8 cellular contexts compared by ENCODE assay signal in genomic region chr7:135509839-135510602, GRCh38. TPM values are rescaled to one million over a fixed set of nuclear protein-coding genes. Genes with fewer than 3 reads are reported as not detected.
A peak's percentile ranks its signal among the peaks of the same experiment; 100 is the strongest.
DNase-seq lines count a peak whose midpoint lies in the region; ATAC-seq and TF ChIP-seq lines count a peak whose summit lies in the region.

CNOT4 (minus strand) TSS chr7:135510102; CDS start chr7:135438331, 71,771 bp downstream.

- in situ Hi-C loops in astrocyte of the cerebellum (cut with HindIII; ENCODE audit: low sequenced_read_pairs) = loop anchor here (5.0 kb wide), 1 partner anchor 93 kb away; no protein-coding TSS in a partner anchor

- ATAC-seq in GM18519 (IDR thresholded peaks at IDR 0.05; ENCODE audit: low FRiP score, unreplicated experiment) = peak; percentile 86
- peak; percentile 97 for ATAC-seq in HG03039 (IDR thresholded peaks at IDR 0.05; ENCODE audit: unreplicated experiment)
- peak; percentile 99 for ATAC-seq in aorta (ENCODE audit: low FRiP score)

- peak within 1 kb of the TSS; percentile 96 for H3K27ac ChIP-seq in hepatocyte
- peak within 1 kb of the TSS; percentile 29 to 93 for H3K27ac ChIP-seq in aorta (ENCODE audit: low read depth in 1 of 2, low read length in 2 of 2)

- intact Hi-C loops in aorta (cut with DNase I) = loop anchor here in 1 of 2 donors (5.0 kb wide), 1 partner anchor 47 kb away; the partner anchor contains the start of gene NUP205

- H3K4me1 ChIP-seq in hepatocyte (ENCODE audit: insufficient read depth) = peaks cover 16% of the 10 kb centered on the region
- H3K4me1 ChIP-seq in aorta (ENCODE audit: control insufficient read depth in 1 of 2, insufficient read depth in 2 of 2, low read length in 2 of 2) = peaks cover 0 to 1% of the 10 kb centered on the region in 2 donors

- DNase-seq in NCI-H2029 treated with DMSO at 0.1 percent for 48 hours (lab: John Stamatoyannopoulos, UW) = peak; percentile 75
- DNase-seq in T-helper 22 cell (ENCODE audit: low read depth) = peak; percentile 96
- peak; percentile 89 for DNase-seq in astrocyte of the cerebellum (ENCODE audit: low read depth)
- DNase-seq in hepatocyte (ENCODE audit: low spot score) = peak; percentile 98
- peak; percentile 88 for DNase-seq in renal cortical epithelial cell (ENCODE audit: low read depth)
- peak; percentile 97 to 99 for DNase-seq in aorta

- peaks cover 45% of the 10 kb centered on the region for H3K79me2 ChIP-seq in hepatocyte

- peak within 1 kb of the TSS; percentile 88 for H3K4me2 ChIP-seq in hepatocyte

- H3K27me3 ChIP-seq in hepatocyte (no peaks in the 10 kb centered on the region), aorta (ENCODE audit: control insufficient read depth in 1 of 2, insufficient read depth in 2 of 2, low read length in 1 of 2) (no peaks in the 10 kb centered on the region)

- TF ChIP-seq CTCF in astrocyte of the cerebellum (IDR thresholded peaks at IDR 0.05; ENCODE audit: low read depth, low read length, missing control alignments) (no peak), hepatocyte (IDR thresholded peaks at IDR 0.05; ENCODE audit: poor library complexity) (no peak)

- H3K4me3 ChIP-seq in astrocyte of the cerebellum (ENCODE audit: low read depth, low read length) = peak within 1 kb of the TSS; percentile 97
- H3K4me3 ChIP-seq in hepatocyte = peak within 1 kb of the TSS; percentile 90
- H3K4me3 ChIP-seq in aorta (ENCODE audit: low read length in 2 of 2) = peak within 1 kb of the TSS; percentile 97

- H3K36me3 ChIP-seq in hepatocyte (replicated peaks; ENCODE audit: insufficient read depth, low read depth) (no peaks in the 10 kb centered on the region), aorta (ENCODE audit: control insufficient read depth in 1 of 2, insufficient read depth in 2 of 2, low read length in 1 of 2) (peaks cover 0 to 2% of the 10 kb centered on the region in 2 donors)

- peaks cover 30% of the 10 kb centered on the region for H4K20me1 ChIP-seq in hepatocyte (ENCODE audit: insufficient read depth, poor library complexity, severe bottlenecking)

- no peaks in the 10 kb centered on the region for H3K9me3 ChIP-seq in hepatocyte (ENCODE audit: low read depth)
- H3K9me3 ChIP-seq in aorta (ENCODE audit: control insufficient read depth, low read length) = no peaks in the 10 kb centered on the region

- peak within 1 kb of the TSS; percentile 96 for H2AFZ ChIP-seq in hepatocyte

- no peaks in the 10 kb centered on the region for H3K9me2 ChIP-seq in hepatocyte (replicated peaks; ENCODE audit: insufficient read depth)

- under 1% methylated on average over 46 of the region's 56 CpGs for WGBS in hepatocyte (ENCODE audit: low lambda C conversion rate, missing lambda C conversion rate)
- WGBS in aorta, 2 donors = 0% methylated on average over 55 to 56 of the region's 56 CpGs

RNA-seq across cellular contexts. Expression of gene CNOT4, which starts in this region (rescaled TPM):
- total RNA-seq in hepatocyte (12.9 and 20.2 TPM in 2 replicates), renal cortical epithelial cell (2.4 and 11.0 TPM in 2 replicates), aorta (10 to 100 TPM; 29.0 to 35.9 TPM)
- polyA plus RNA-seq in hepatocyte (10.9 and 11.8 TPM in 2 replicates), aorta (1 to 10 TPM; 6.8 to 8.8 TPM)

Comparison
In these comparisons a context has a peak if more than half of its experiments do, and no peak if none do; other contexts are left out.
1. Peak in every context shown above with its lines: DNase-seq, ATAC-seq, H3K4me3 ChIP-seq and H3K27ac ChIP-seq.